In the genomic region with DNA sequence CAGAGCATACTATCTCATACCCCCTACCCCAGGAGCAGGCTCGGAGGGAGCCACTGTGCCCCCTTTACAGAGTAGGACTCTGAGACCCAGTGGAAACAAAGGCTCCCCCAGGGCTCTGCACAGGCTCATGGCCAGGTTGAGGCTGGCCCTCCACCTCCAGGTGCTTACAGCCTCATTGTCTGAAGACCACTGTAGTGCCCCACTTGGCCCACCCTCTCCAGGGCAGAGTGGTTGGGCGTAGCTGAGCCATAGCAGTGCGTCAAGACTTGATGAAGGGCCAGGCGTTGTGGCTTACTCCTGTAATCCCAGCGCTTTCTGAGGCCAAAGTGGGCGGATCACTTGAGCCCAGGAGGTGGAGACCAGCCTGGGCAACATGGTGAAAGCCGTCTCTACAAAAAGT, we compare ENCODE assay signal across 1 cellular context.
TF ChIP-seq lines count a peak whose summit lies in the region.

No MANE protein-coding gene starts in this region.

TF ChIP-seq in IMR-90, 13 proteins besides CTCF, POLR2A, EP300 and RAD21 (continued from another document):
- TF ChIP-seq, protein P1, sequence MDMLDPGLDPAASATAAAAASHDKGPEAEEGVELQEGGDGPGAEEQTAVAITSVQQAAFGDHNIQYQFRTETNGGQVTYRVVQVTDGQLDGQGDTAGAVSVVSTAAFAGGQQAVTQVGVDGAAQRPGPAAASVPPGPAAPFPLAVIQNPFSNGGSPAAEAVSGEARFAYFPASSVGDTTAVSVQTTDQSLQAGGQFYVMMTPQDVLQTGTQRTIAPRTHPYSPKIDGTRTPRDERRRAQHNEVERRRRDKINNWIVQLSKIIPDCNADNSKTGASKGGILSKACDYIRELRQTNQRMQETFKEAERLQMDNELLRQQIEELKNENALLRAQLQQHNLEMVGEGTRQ (IDR thresholded peaks at IDR 0.05; ENCODE audit: low read depth, low read length) = no peak
- TF ChIP-seq, protein P2, sequence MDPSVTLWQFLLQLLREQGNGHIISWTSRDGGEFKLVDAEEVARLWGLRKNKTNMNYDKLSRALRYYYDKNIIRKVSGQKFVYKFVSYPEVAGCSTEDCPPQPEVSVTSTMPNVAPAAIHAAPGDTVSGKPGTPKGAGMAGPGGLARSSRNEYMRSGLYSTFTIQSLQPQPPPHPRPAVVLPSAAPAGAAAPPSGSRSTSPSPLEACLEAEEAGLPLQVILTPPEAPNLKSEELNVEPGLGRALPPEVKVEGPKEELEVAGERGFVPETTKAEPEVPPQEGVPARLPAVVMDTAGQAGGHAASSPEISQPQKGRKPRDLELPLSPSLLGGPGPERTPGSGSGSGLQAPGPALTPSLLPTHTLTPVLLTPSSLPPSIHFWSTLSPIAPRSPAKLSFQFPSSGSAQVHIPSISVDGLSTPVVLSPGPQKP (IDR thresholded peaks at IDR 0.05; ENCODE audit: borderline replicate concordance, low read depth, low read length) = no peak
- TF ChIP-seq SMC3 (IDR thresholded peaks at IDR 0.05; ENCODE audit: low read depth, low read length) (no peak), MAFK (IDR thresholded peaks at IDR 0.05; ENCODE audit: low read depth, low read length) (no peak), RCOR1 (IDR thresholded peaks at IDR 0.05; ENCODE audit: insufficient replicate concordance, low read length) (no peak), CHD1 (IDR thresholded peaks at IDR 0.05; ENCODE audit: low read depth, low read length) (no peak), RFX5 (IDR thresholded peaks at IDR 0.05; ENCODE audit: low read depth, low read length) (no peak), MAZ (IDR thresholded peaks at IDR 0.05; ENCODE audit: borderline replicate concordance, low read depth, low read length) (no peak), FOS (IDR thresholded peaks at IDR 0.05; ENCODE audit: low read depth, low read length) (no peak), MXI1 (IDR thresholded peaks at IDR 0.05; ENCODE audit: borderline replicate concordance, low read depth, low read length) (no peak), BHLHE40 (IDR thresholded peaks at IDR 0.05; ENCODE audit: low read depth, low read length) (no peak)
TF ChIP-seq in IMR-90: peak in this region for 0.
